Comparison of ENCODE assay signal across 9 cellular contexts in the genomic region with DNA sequence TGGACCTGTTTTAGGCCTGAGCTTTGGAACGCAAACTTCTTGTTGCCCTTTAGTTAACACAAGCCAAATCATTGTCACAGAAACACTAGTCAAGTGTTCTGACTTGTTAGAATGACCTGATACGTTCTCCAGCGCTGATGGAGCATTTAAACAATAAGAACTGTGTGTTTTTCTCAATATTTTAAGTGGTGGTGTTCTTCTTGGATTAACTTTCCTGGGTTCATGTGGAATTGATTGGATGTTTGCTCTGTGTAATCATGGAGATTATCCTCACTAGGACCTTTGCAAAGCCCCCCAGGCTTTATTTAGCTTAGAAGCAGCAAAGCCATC. TPM values are rescaled to one million over a fixed set of nuclear protein-coding genes. Genes with fewer than 3 reads are reported as not detected.
DNase-seq lines count a peak whose midpoint lies in the region; ATAC-seq, FAIRE-seq and TF ChIP-seq lines count a peak whose summit lies in the region.
"Had no signal": no experiment of that assay in that cellular context is flagged by ENCODE, and none has a peak within 500 bp of the region (broad histone marks: within the 10 kb centered on the region; RNA-seq: fewer than 3 reads in every experiment).

No MANE protein-coding gene starts in this region.

- peak overlapping the region; percentile 93 for H3K4me2 ChIP-seq in OCI-LY3 (ENCODE audit: low read length)
- peak overlapping the region; percentile 96 to 99 for H3K4me2 ChIP-seq in H1 (ENCODE audit: insufficient read depth in 1 of 2, low read depth in 2 of 2, low read length in 2 of 2)

- H3K79me2 ChIP-seq in OCI-LY3 (ENCODE audit: low read length) (peaks cover 7% of the 10 kb centered on the region; the same call in 1 of the 2 replicates), H1 (ENCODE audit: control insufficient read depth in 1 of 2, insufficient read depth in 2 of 2, low read length in 2 of 2) (peaks cover 0 to 44% of the 10 kb centered on the region in 2 experiments)

- H2AK5ac ChIP-seq in H1 (ENCODE audit: low read depth, low read length), result no peak overlapping the region

- no peak for FAIRE-seq in H1 (lab: Jason Lieb, UNC)

- no peaks in the 10 kb centered on the region for H3K9me3 ChIP-seq in CD4-positive, CD25-positive, alpha-beta regulatory T cell (ENCODE audit: control insufficient read depth in 2 of 2, low read length in 2 of 2)
- no peaks in the 10 kb centered on the region for H3K9me3 ChIP-seq in OCI-LY3 (ENCODE audit: insufficient read depth, low read length)
- H3K9me3 ChIP-seq in H1 (ENCODE audit: insufficient read depth in 2 of 2, low read depth in 1 of 2, low read length in 1 of 2), result no peaks in the 10 kb centered on the region
- no peaks in the 10 kb centered on the region for H3K9me3 ChIP-seq in neuron (ENCODE audit: low read length)
- no peaks in the 10 kb centered on the region for H3K9me3 ChIP-seq in uterus

- no peaks in the 10 kb centered on the region for H3K36me3 Mint-ChIP-seq in CD4-positive, CD25-positive, alpha-beta regulatory T cell

- H4K20me1 ChIP-seq in OCI-LY3 (ENCODE audit: insufficient read depth, low read length) (no peaks in the 10 kb centered on the region), H1 (replicated peaks in 1 of 2; ENCODE audit: control insufficient read depth in 1 of 2, insufficient read depth in 2 of 2, low read length in 2 of 2) (peaks cover 1 to 5% of the 10 kb centered on the region in 2 experiments)

- H3K27me3 ChIP-seq in CD4-positive, CD25-positive, alpha-beta regulatory T cell (ENCODE audit: control insufficient read depth, insufficient read depth, low read length), result peaks cover 24% of the 10 kb centered on the region
- peaks cover 23% of the 10 kb centered on the region; the same call in 1 of the 2 replicates for H3K27me3 ChIP-seq in OCI-LY3 (ENCODE audit: low read depth, low read length)
- peaks cover 0 to 6% (median 2%) of the 10 kb centered on the region in 4 experiments; a peak in 3 of 7 replicates for H3K27me3 ChIP-seq in H1 (replicated peaks in 1 of 4; ENCODE audit: control insufficient read depth in 3 of 4, extremely low read depth in 1 of 4, insufficient read depth in 3 of 4, low read length in 3 of 4)
- no peaks in the 10 kb centered on the region for H3K27me3 ChIP-seq in neuron (ENCODE audit: insufficient read depth, low read length)
- H3K27me3 ChIP-seq in uterus, result no peaks in the 10 kb centered on the region

- H3K27ac ChIP-seq in CD4-positive, CD25-positive, alpha-beta regulatory T cell (ENCODE audit: insufficient read depth, low read length, poor library complexity, severe bottlenecking), result no peak overlapping the region
- H3K27ac ChIP-seq in OCI-LY3 (ENCODE audit: low read length) (no peak overlapping the region), H1 (ENCODE audit: low read depth, low read length) (no peak overlapping the region), uterus (no peak overlapping the region)

- no peak overlapping the region for H2BK120ac ChIP-seq in H1 (replicated peaks; ENCODE audit: low read depth, low read length)

- no peak overlapping the region for H4K5ac ChIP-seq in H1 (ENCODE audit: insufficient read length, low read depth, low read length)

- no peak overlapping the region for H3K23ac ChIP-seq in H1 (ENCODE audit: insufficient read length)

- ATAC-seq in CD4-positive, CD25-positive, alpha-beta regulatory T cell (ENCODE audit: low read depth in 2 of 2), result no peak
- ATAC-seq in GM21529 (IDR thresholded peaks at IDR 0.05; ENCODE audit: unreplicated experiment), result no peak

- POLR2A ChIA-PET in H1 (lab: Charles Lee; ENCODE audit: partially characterized antibody), result no interaction called here

- no peak overlapping the region for H3K14ac ChIP-seq in H1 (ENCODE audit: insufficient read length)

- H4K91ac ChIP-seq in H1 (replicated peaks; ENCODE audit: insufficient read length, low read length), result no peak overlapping the region

- TF ChIP-seq RAD21 in H1 (IDR thresholded peaks at IDR 0.05 in 1 of 2, conservative IDR thresholded peaks at IDR 0.05 in 1 of 2; ENCODE audit: low read depth in 2 of 2, low read length in 2 of 2), result no peak

- no peak overlapping the region for H3K4ac ChIP-seq in H1 (replicated peaks; ENCODE audit: insufficient read length, low read depth, low read length)

- H2BK5ac ChIP-seq in H1 (ENCODE audit: low read depth, low read length), result no peak overlapping the region

- no peak overlapping the region for H3K56ac ChIP-seq in H1 (replicated peaks; ENCODE audit: insufficient read length, low read depth, low read length)

- no peak overlapping the region for H4K8ac ChIP-seq in H1 (ENCODE audit: extremely low read depth, insufficient read depth, low read length)

- no peak overlapping the region for H3K18ac ChIP-seq in H1 (ENCODE audit: extremely low read depth, low read length)

- no peaks in the 10 kb centered on the region for H3K36me3 ChIP-seq in CD4-positive, CD25-positive, alpha-beta regulatory T cell (ENCODE audit: control insufficient read depth, insufficient read depth, low read length)
- H3K36me3 ChIP-seq in OCI-LY3 (replicated peaks; ENCODE audit: low read depth, low read length) (no peaks in the 10 kb centered on the region), H1 (ENCODE audit: control insufficient read depth in 2 of 4, insufficient read depth in 4 of 4, low read length in 3 of 4) (no peaks in the 10 kb centered on the region), neuron (ENCODE audit: insufficient read depth, low read length) (no peaks in the 10 kb centered on the region), uterus (no peaks in the 10 kb centered on the region)

- WGBS in H1 (ENCODE audit: extremely low coverage in 1 of 2, insufficient coverage in 1 of 2, insufficient read length in 1 of 2, insufficient replicate concordance in 2 of 2, low coverage in 1 of 2, low lambda C conversion rate in 2 of 2, missing lambda C conversion rate in 1 of 2), 2 experiments, result 73% methylated on average over 3 of the region's 3 CpGs; no CpG with 5 or more reads in 1 of the 2 experiments

- TF ChIP-seq CTCF in OCI-LY3 (IDR thresholded peaks at IDR 0.05; ENCODE audit: low read depth, low read length) (no peak), H1 (IDR thresholded peaks at IDR 0.05; ENCODE audit: control extremely low read depth in 1 of 3, insufficient read depth in 1 of 3, low read depth in 1 of 3, low read length in 3 of 3) (no peak), uterus (IDR thresholded peaks at IDR 0.05) (no peak)

- no peak overlapping the region for H2BK20ac ChIP-seq in H1 (ENCODE audit: low read length)

- intact Hi-C loops in uterus (cut with DNase I; ENCODE audit: low total_unique reads), result loop anchor here (10.0 kb wide), 1 partner anchor 252 kb away; the partner anchor contains the start of gene GCLC

- DNase-seq in CD4-positive, CD25-positive, alpha-beta regulatory T cell, result no peak
- no peak for DNase-seq in H1 (ENCODE audit: low read depth in 1 of 2, low spot score in 2 of 2)
- DNase-seq in NAMALWA (ENCODE audit: low spot score), result no peak
- no peak for DNase-seq in uterus
- no peak for DNase-seq in NCI-H2029 treated with DMSO at 0.1 percent for 48 hours (lab: John Stamatoyannopoulos, UW)
- DNase-seq: NCI-H2107 had no signal

- H3K4me1 Mint-ChIP-seq in CD4-positive, CD25-positive, alpha-beta regulatory T cell, result peaks cover 12 to 30% (median 20%) of the 10 kb centered on the region in 4 donors

- no peak overlapping the region for H3K4me3 ChIP-seq in CD4-positive, CD25-positive, alpha-beta regulatory T cell (ENCODE audit: low read depth, low read length)
- peak overlapping the region; percentile 86 for H3K4me3 ChIP-seq in OCI-LY3 (ENCODE audit: low read length)
- H3K4me3 ChIP-seq in H1 (ENCODE audit: extremely low read depth in 1 of 4, insufficient read depth in 2 of 4, low read depth in 3 of 4, low read length in 4 of 4), result peak overlapping the region; percentile 68 to 90 (median 88); a peak in 7 of 8 replicates
- peak overlapping the region; percentile 63 for H3K4me3 ChIP-seq in neuron (ENCODE audit: low read length)
- peak overlapping the region in 1 of 2 donors; percentile 66 for H3K4me3 ChIP-seq in uterus

- H2BK15ac ChIP-seq in H1 (ENCODE audit: low read length), result 0 out of 2 replicates have a peak overlapping the region, but pooled peaks have one; percentile 7

- H3K9me3 Mint-ChIP-seq in CD4-positive, CD25-positive, alpha-beta regulatory T cell, result peaks cover 0 to 1% (median 0%) of the 10 kb centered on the region in 7 donors

- TF ChIP-seq POLR2A in H1 (IDR thresholded peaks at IDR 0.05; ENCODE audit: control extremely low read depth in 1 of 2, low read depth in 2 of 2, low read length in 2 of 2), result no peak
- no peak for TF ChIP-seq POLR2A in uterus (IDR thresholded peaks at IDR 0.05)

- peaks cover 57% of the 10 kb centered on the region for H3K27me3 Mint-ChIP-seq in CD4-positive, CD25-positive, alpha-beta regulatory T cell

- peak overlapping the region; percentile 91 to 94 (median 92) for H3K4me3 Mint-ChIP-seq in CD4-positive, CD25-positive, alpha-beta regulatory T cell

- peaks cover 25% of the 10 kb centered on the region for H3K23me2 ChIP-seq in H1 (ENCODE audit: low read depth, low read length)

- peaks cover 23% of the 10 kb centered on the region for H3K4me1 ChIP-seq in CD4-positive, CD25-positive, alpha-beta regulatory T cell (ENCODE audit: control insufficient read depth, insufficient read depth, low read length, poor library complexity, severe bottlenecking)
- peaks cover 17% of the 10 kb centered on the region for H3K4me1 ChIP-seq in OCI-LY3 (ENCODE audit: low read length)
- H3K4me1 ChIP-seq in H1 (replicated peaks in 1 of 4; ENCODE audit: control insufficient read depth in 3 of 4, insufficient read depth in 4 of 4, low read length in 3 of 4), result peaks cover 0 to 6% (median 3%) of the 10 kb centered on the region in 4 experiments; a peak in 5 of 7 replicates
- H3K4me1 ChIP-seq in neuron (ENCODE audit: insufficient read depth, low read length), result peaks cover 16% of the 10 kb centered on the region
- H3K4me1 ChIP-seq in uterus, result no peaks in the 10 kb centered on the region

- H3K9ac ChIP-seq in OCI-LY3 (ENCODE audit: low read length), result peak overlapping the region; percentile 61; the same call in 1 of the 2 replicates
- H3K9ac ChIP-seq in H1 (replicated peaks in 1 of 4; ENCODE audit: extremely low read depth in 1 of 4, low read depth in 3 of 4, low read length in 3 of 4), result peak overlapping the region in 1 of 4 experiments; percentile 16; a peak in 1 of 7 replicates

- H2BK12ac ChIP-seq in H1 (ENCODE audit: low read depth, low read length), result no peak overlapping the region

- peaks cover 12% of the 10 kb centered on the region for H3K79me1 ChIP-seq in H1 (ENCODE audit: low read depth, low read length)

- CTCF ChIA-PET in H1 (lab: Charles Lee; ENCODE audit: partially characterized antibody), result interaction anchor here (0.9 to 6.1 kb wide), 8 partner anchors 10 to 161 kb away, joined by 3 to 52 read pairs (median 4); no protein-coding TSS in a partner anchor

- TF ChIP-seq EP300 in H1 (IDR thresholded peaks at IDR 0.05; ENCODE audit: borderline replicate concordance in 1 of 2, low read depth in 2 of 2, low read length in 2 of 2), result no peak

- H2AFZ ChIP-seq in OCI-LY3 (ENCODE audit: low read depth, low read length) (0 out of 2 replicates have a peak overlapping the region, but pooled peaks have one; percentile 76), H1 (ENCODE audit: low read length) (no peak overlapping the region), neuron (ENCODE audit: low read depth, low read length) (peak overlapping the region; percentile 90)

- peak overlapping the region in 2 of 3 donors; percentile 1 to 50 for H3K27ac Mint-ChIP-seq in CD4-positive, CD25-positive, alpha-beta regulatory T cell

RNA-seq across cellular contexts. Expression of gene LRRC1, which starts 1.6 kb away (rescaled TPM):
- total RNA-seq in CD4-positive, CD25-positive, alpha-beta regulatory T cell, result 1.0 TPM
- polyA plus RNA-seq in CD4-positive, CD25-positive, alpha-beta regulatory T cell, result 1 to 10 TPM in 2 of 4 donors, under 1 TPM in 2; 0.37 to 1.4 (median 0.79) TPM
- 15.9 and 16.2 TPM in 2 replicates for total RNA-seq in H1 (2021; fragmentation: NEBNext Ultra II Directional; extraction: Animal tissue kit (Norgen Biotek cat#: 25700))
- polyA plus RNA-seq in H1 (2011; rRNA removed), result 6.7 and 7.1 TPM in 2 replicates
- 9.2 TPM for polyA plus RNA-seq in H1 (2011; cell fraction: cytosol; rRNA removed)
- 11.4 TPM for polyA plus RNA-seq in H1 (2011; cell fraction: nucleus; rRNA removed)
- polyA plus RNA-seq in H1 (2012, experiment 1 of 2), result 8.2 to 9.5 TPM (median 8.7 TPM) in 4 replicates
- 3.0 TPM for polyA plus RNA-seq in H1 (2012, experiment 2 of 2)
- 10.0 TPM for polyA plus RNA-seq in H1 (2013, experiment 1 of 2)
- polyA plus RNA-seq in H1 (2013, experiment 2 of 2), result 10.5 TPM
- polyA minus RNA-seq in H1 (2011; rRNA and poly(A)+ RNA removed), result 9.9 and 10.3 TPM in 2 replicates
- 6.2 TPM for polyA minus RNA-seq in H1 (2011; cell fraction: cytosol; rRNA and poly(A)+ RNA removed)
- 14.3 TPM for polyA minus RNA-seq in H1 (2011; cell fraction: nucleus; rRNA and poly(A)+ RNA removed)
- total RNA-seq in uterus, result 10 to 100 TPM in 3 of 4 donors, 1 to 10 TPM in 1; 4.4 to 39.7 (median 17.7) TPM
